25 cellular contexts compared by ENCODE assay signal in the genomic region with DNA sequence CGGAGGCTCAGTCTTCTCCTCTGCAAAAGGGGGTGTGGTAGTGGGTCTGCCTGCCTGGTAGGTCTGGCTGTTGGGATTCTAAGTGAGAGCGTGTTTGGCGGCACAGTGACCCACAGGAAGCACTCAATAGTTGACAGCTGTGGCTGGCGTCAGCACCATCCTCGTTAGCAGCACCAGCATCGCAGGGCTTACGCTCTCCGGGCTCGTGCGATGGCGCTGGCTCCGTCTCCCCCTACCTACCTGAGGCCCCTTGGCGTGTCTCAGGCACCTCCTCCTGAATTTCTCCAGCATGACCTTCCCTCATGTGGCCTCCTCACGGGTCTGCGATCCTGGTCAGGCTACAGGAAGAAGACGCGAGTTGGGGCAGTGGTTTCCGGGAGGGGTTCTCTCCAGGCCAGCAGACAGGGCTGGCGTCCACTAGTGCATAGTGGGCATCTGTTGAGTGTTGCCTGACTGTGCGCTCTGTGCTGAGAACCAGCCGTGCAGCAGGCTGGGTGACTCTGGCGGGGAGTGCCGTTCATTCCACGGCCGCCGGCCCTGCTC.
DNase-seq lines count a peak whose midpoint lies in the region; ATAC-seq, FAIRE-seq and TF ChIP-seq lines count a peak whose summit lies in the region.
"Had no signal": no experiment of that assay in that cellular context is flagged by ENCODE, and none has a peak within 500 bp of the region (broad histone marks: within the 10 kb centered on the region; RNA-seq: fewer than 3 reads in every experiment).

No MANE protein-coding gene starts in this region.

- H3K9me3 ChIP-seq in HEK293 (ENCODE audit: control insufficient read depth, insufficient read depth, low read depth, low read length) (no peaks in the 10 kb centered on the region), Peyer's patch (no peaks in the 10 kb centered on the region), right cardiac atrium (ENCODE audit: control insufficient read depth, low read length) (no peaks in the 10 kb centered on the region), skeletal muscle tissue (ENCODE audit: control insufficient read depth in 3 of 3, low read length in 3 of 3) (no peaks in the 10 kb centered on the region), ascending aorta (no peaks in the 10 kb centered on the region)
- H3K9me3 ChIP-seq: body of pancreas, left lung, ovary had no signal

- ATAC-seq in right cardiac atrium = peak in 1 of 2 donors; percentile 2
- ATAC-seq: T-helper 17 cell had no signal

- H3K4me3 ChIP-seq in HEK293 (ENCODE audit: low read depth, low read length) (no peak overlapping the region), Peyer's patch (no peak overlapping the region), right cardiac atrium (ENCODE audit: low read length) (no peak overlapping the region), skeletal muscle tissue (ENCODE audit: low read length in 3 of 3) (no peak overlapping the region), ascending aorta (no peak overlapping the region)
- H3K4me3 ChIP-seq: body of pancreas, coronary artery, left lung, ovary had no signal

- POLR2A ChIA-PET in HEK293 (lab: Yijun Ruan, JAX) = interaction anchor here (0.6 kb wide), 1 partner anchor 539 kb away, joined by 3 read pairs; no protein-coding TSS in a partner anchor

- H3K27ac ChIP-seq in HEK293 (ENCODE audit: extremely low read depth, low read depth, low read length) = no peak overlapping the region
- peak overlapping the region; percentile 55 to 87 (median 67) for H3K27ac ChIP-seq in Peyer's patch
- peak overlapping the region; percentile 31 for H3K27ac ChIP-seq in right cardiac atrium (ENCODE audit: low read length)
- peak overlapping the region; percentile 60 for H3K27ac ChIP-seq in skeletal muscle tissue (ENCODE audit: low read depth, low read length)
- no peak overlapping the region for H3K27ac ChIP-seq in ascending aorta
- H3K27ac ChIP-seq: body of pancreas, left lung, ovary, VCaP had no signal

- no peak for TF ChIP-seq POLR2A in Peyer's patch (IDR thresholded peaks at IDR 0.05)

- H3K9ac ChIP-seq in skeletal muscle tissue (ENCODE audit: low read depth in 1 of 3, low read length in 3 of 3) = no peak overlapping the region

- FAIRE-seq in urothelium cell line (lab: Jason Lieb, UNC) = no peak
- FAIRE-seq: endothelial cell of umbilical vein, G401.6, GM12891 had no signal

- H3K27me3 ChIP-seq in Peyer's patch (no peaks in the 10 kb centered on the region), right cardiac atrium (ENCODE audit: control insufficient read depth, insufficient read depth) (no peaks in the 10 kb centered on the region), skeletal muscle tissue (ENCODE audit: control insufficient read depth in 3 of 3, insufficient read depth in 3 of 3, low read length in 3 of 3) (peaks cover 54 to 88% (median 55%) of the 10 kb centered on the region in 3 donors), ascending aorta (peaks cover 6% of the 10 kb centered on the region)
- H3K27me3 ChIP-seq: ovary had no signal

- H3K36me3 ChIP-seq in HEK293 (ENCODE audit: control insufficient read depth in 2 of 2, insufficient read depth in 1 of 2, low read length in 2 of 2) = no peaks in the 10 kb centered on the region
- no peaks in the 10 kb centered on the region for H3K36me3 ChIP-seq in Peyer's patch
- H3K36me3 ChIP-seq in skeletal muscle tissue (ENCODE audit: control insufficient read depth in 3 of 3, insufficient read depth in 3 of 3, low read length in 3 of 3) = no peaks in the 10 kb centered on the region
- H3K36me3 ChIP-seq in ascending aorta = no peaks in the 10 kb centered on the region
- H3K36me3 ChIP-seq: left lung, ovary had no signal

- no peak for DNase-seq in Peyer's patch
- DNase-seq in right cardiac atrium = no peak
- no peak for DNase-seq in urothelium cell line (ENCODE audit: low spot score)
- no peak for DNase-seq in NCI-H2196 treated with DMSO at 0.1 percent for 48 hours (lab: John Stamatoyannopoulos, UW; ENCODE audit: unreplicated experiment)
- no peak for DNase-seq in activated naive CD4-positive, alpha-beta T cell treated with Interleukin-2 at 50 U/mL for 16 hours
- no peak for DNase-seq in ascending aorta (ENCODE audit: low spot score in 2 of 2)
- DNase-seq: activated CD4-positive, alpha-beta T cell treated with anti-CD3 and anti-CD28 coated beads, Interleukin-2, amount 50 U/mL, for 48 hours; activated T-cell treated with anti-CD3 and anti-CD28 coated beads for 4 hours; body of pancreas; foreskin melanocyte; Karpas-422; NCI-H1092 treated with DMSO at 0.1 percent for 48 hours; NCI-H2227 treated with DMSO at 0.1 percent for 48 hours; SHP77; stimulated activated CD4-positive, alpha-beta T cell treated with anti-CD3 and anti-CD28 coated beads, Interleukin-2, amount 100 ng/mL, for 48 hours; T-helper 17 cell had no signal

- WGBS in right cardiac atrium = 86% methylated on average over 26 of the region's 26 CpGs

- CTCF ChIA-PET in HEK293 (lab: Yijun Ruan, JAX) = no interaction called here

- H3K4me1 ChIP-seq in HEK293 (ENCODE audit: control insufficient read depth, insufficient read depth, low read length) (no peaks in the 10 kb centered on the region), Peyer's patch (peaks cover 0 to 40% (median 0%) of the 10 kb centered on the region in 4 donors), right cardiac atrium (ENCODE audit: control insufficient read depth, insufficient read depth, low read length) (peaks cover 2% of the 10 kb centered on the region), skeletal muscle tissue (ENCODE audit: control insufficient read depth in 3 of 3, insufficient read depth in 3 of 3, low read length in 3 of 3) (peaks cover 11 to 22% (median 20%) of the 10 kb centered on the region in 3 donors), ascending aorta (no peaks in the 10 kb centered on the region)
- H3K4me1 ChIP-seq: body of pancreas, left lung had no signal

- intact Hi-C loops in right cardiac atrium (cut with DNase I) = loop anchor here in 1 of 4 donors (10.0 kb wide), 1 partner anchor 228 kb away; no protein-coding TSS in a partner anchor
- intact Hi-C loops in ascending aorta (cut with DNase I) = no loop called here

- TF ChIP-seq CTCF in HEK293 (tag by site-specific recombination; IDR thresholded peaks at IDR 0.05) (no peak), Peyer's patch (IDR thresholded peaks at IDR 0.05) (no peak), ascending aorta (IDR thresholded peaks at IDR 0.05) (no peak)

TF ChIP-seq in HEK293, 187 proteins besides CTCF, POLR2A, EP300 and RAD21:
- TF ChIP-seq KLF7 (tag by site-specific recombination; IDR thresholded peaks at IDR 0.05; ENCODE audit: borderline replicate concordance) (no peak), SP7 (tag by site-specific recombination; IDR thresholded peaks at IDR 0.05) (no peak), ZNF433 (tag by site-specific recombination; IDR thresholded peaks at IDR 0.05; ENCODE audit: low read depth) (no peak), ZNF501 (tag by site-specific recombination; IDR thresholded peaks at IDR 0.05) (no peak)
- TF ChIP-seq, protein P1, sequence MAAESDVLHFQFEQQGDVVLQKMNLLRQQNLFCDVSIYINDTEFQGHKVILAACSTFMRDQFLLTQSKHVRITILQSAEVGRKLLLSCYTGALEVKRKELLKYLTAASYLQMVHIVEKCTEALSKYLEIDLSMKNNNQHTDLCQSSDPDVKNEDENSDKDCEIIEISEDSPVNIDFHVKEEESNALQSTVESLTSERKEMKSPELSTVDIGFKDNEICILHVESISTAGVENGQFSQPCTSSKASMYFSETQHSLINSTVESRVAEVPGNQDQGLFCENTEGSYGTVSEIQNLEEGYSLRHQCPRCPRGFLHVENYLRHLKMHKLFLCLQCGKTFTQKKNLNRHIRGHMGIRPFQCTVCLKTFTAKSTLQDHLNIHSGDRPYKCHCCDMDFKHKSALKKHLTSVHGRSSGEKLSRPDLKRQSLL (tag by site-specific recombination; IDR thresholded peaks at IDR 0.05) = peak; percentile 55; the same call in 1 of the 2 replicates
- TF ChIP-seq, protein P2, sequence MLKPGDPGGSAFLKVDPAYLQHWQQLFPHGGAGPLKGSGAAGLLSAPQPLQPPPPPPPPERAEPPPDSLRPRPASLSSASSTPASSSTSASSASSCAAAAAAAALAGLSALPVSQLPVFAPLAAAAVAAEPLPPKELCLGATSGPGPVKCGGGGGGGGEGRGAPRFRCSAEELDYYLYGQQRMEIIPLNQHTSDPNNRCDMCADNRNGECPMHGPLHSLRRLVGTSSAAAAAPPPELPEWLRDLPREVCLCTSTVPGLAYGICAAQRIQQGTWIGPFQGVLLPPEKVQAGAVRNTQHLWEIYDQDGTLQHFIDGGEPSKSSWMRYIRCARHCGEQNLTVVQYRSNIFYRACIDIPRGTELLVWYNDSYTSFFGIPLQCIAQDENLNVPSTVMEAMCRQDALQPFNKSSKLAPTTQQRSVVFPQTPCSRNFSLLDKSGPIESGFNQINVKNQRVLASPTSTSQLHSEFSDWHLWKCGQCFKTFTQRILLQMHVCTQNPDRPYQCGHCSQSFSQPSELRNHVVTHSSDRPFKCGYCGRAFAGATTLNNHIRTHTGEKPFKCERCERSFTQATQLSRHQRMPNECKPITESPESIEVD (tag by site-specific recombination; IDR thresholded peaks at IDR 0.05) = no peak
TF ChIP-seq in HEK293: peak in this region for 1.

Comparison
In these comparisons a context has a peak if more than half of its experiments do, and no peak if none do; other contexts are left out.
1. H3K27ac ChIP-seq: peak in Peyer's patch (4 of 4), right cardiac atrium (single experiment) and skeletal muscle tissue (single experiment); none in HEK293 (single experiment) and ascending aorta (0 of 2).